ENCODE assay signal across 15 cellular contexts in the genomic region with DNA sequence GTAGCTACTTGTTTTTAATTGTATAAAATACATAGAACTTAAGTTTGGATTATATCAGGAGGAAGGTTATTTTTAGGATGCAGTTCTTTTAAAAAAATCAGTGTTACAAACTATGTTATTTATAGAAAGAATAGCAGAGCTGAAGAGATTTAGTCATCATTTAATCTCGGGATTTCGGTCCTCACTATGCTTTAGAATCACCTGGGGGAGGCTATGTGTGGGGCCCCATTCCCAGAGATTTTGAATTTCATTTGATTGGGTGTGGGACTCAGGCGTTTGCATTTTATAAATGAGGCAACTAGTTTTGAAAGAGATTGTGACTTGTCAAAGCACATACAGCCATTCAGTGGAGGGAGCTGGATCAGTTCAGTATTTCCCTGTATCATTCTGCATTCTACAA. TPM values are rescaled to one million over a fixed set of nuclear protein-coding genes. Genes with fewer than 3 reads are reported as not detected.
DNase-seq lines count a peak whose midpoint lies in the region; ATAC-seq and TF ChIP-seq lines count a peak whose summit lies in the region.
"Had no signal": no experiment of that assay in that cellular context is flagged by ENCODE, and none has a peak within 500 bp of the region (broad histone marks: within the 10 kb centered on the region; RNA-seq: fewer than 3 reads in every experiment).

No MANE protein-coding gene starts in this region.

- TF ChIP-seq CTCF in left ventricle myocardium inferior (IDR thresholded peaks at IDR 0.05; ENCODE audit: borderline replicate concordance) (no peak), psoas muscle (IDR thresholded peaks at IDR 0.05) (no peak), left lung (IDR thresholded peaks at IDR 0.05) (no peak)

- H3K9me3 ChIP-seq in left ventricle myocardium inferior (replicated peaks) (no peaks in the 10 kb centered on the region), psoas muscle (no peaks in the 10 kb centered on the region), left lung (no peaks in the 10 kb centered on the region)
- H3K9me3 ChIP-seq: BLaER1 treated with 17β-estradiol and CSF1 and Interleukin-3, amounts not matched to agents 10 nM and 100 nM had no signal

- H3K27ac ChIP-seq in left ventricle myocardium inferior (replicated peaks) (peak overlapping the region; percentile 40), psoas muscle (peak overlapping the region; percentile 19), left lung (no peak overlapping the region)
- H3K27ac ChIP-seq: BLaER1 treated with 17β-estradiol and CSF1 and Interleukin-3, amounts not matched to agents 10 nM and 100 nM had no signal

- peaks cover 14% of the 10 kb centered on the region for H3K4me1 ChIP-seq in left ventricle myocardium inferior
- peaks cover 9% of the 10 kb centered on the region for H3K4me1 ChIP-seq in psoas muscle
- no peaks in the 10 kb centered on the region for H3K4me1 ChIP-seq in left lung
- H3K4me1 ChIP-seq: BLaER1 treated with 17β-estradiol and CSF1 and Interleukin-3, amounts not matched to agents 10 nM and 100 nM had no signal

- DNase-seq in left ventricle myocardium inferior = no peak
- DNase-seq in Right ventricle myocardium inferior (ENCODE audit: missing footprints) = no peak
- DNase-seq in left ventricle myocardium superior = no peak
- DNase-seq in psoas muscle = no peak
- no peak for DNase-seq in left lung
- DNase-seq in activated naive CD4-positive, alpha-beta T cell treated with Interleukin-2 at 50 U/mL for 16 hours = no peak
- DNase-seq in activated gamma-delta T cell treated with Interleukin-2 at 50 U/mL for 16 hours = no peak
- DNase-seq: ACHN; CD4-positive, CD25-positive, alpha-beta regulatory T cell; DMS53; GF-D8; GOT3; H9 had no signal

- peaks cover 86% of the 10 kb centered on the region for H3K36me3 ChIP-seq in left ventricle myocardium inferior
- H3K36me3 ChIP-seq in psoas muscle (ENCODE audit: insufficient read depth in 1 of 2, low read depth in 1 of 2) = peaks cover 7 to 91% of the 10 kb centered on the region in 2 donors
- peaks cover 0 to 98% of the 10 kb centered on the region in 2 donors for H3K36me3 ChIP-seq in left lung

- no peak overlapping the region for H3K4me3 ChIP-seq in left ventricle myocardium inferior
- no peak overlapping the region for H3K4me3 ChIP-seq in psoas muscle
- no peak overlapping the region for H3K4me3 ChIP-seq in left lung
- H3K4me3 ChIP-seq: BLaER1 treated with 17β-estradiol and CSF1 and Interleukin-3, amounts not matched to agents 10 nM and 100 nM had no signal

- intact Hi-C loops in left ventricle myocardium inferior (cut with micrococcal nuclease) (no loop called here), Right ventricle myocardium inferior (cut with DNase I) (no loop called here), left ventricle myocardium superior (cut with micrococcal nuclease) (no loop called here), psoas muscle (cut with DNase I) (no loop called here), left lung (cut with DNase I) (no loop called here)

- H3K27me3 ChIP-seq in left ventricle myocardium inferior (ENCODE audit: low read depth) (no peaks in the 10 kb centered on the region), psoas muscle (ENCODE audit: insufficient read depth in 3 of 3, low read length in 2 of 3) (no peaks in the 10 kb centered on the region), left lung (no peaks in the 10 kb centered on the region)
- H3K27me3 ChIP-seq: BLaER1 treated with 17β-estradiol and CSF1 and Interleukin-3, amounts not matched to agents 10 nM and 100 nM had no signal

- WGBS in psoas muscle, 3 donors = 51 to 60% (median 53%) methylated on average over 3 of the region's 3 CpGs

- no peak for ATAC-seq in Right ventricle myocardium inferior
- ATAC-seq in left ventricle myocardium superior = peak; percentile 38
- ATAC-seq in psoas muscle = peak in 3 of 4 donors; percentile 46 to 89 (median 57)
- ATAC-seq in left lung = no peak
- ATAC-seq in HG03521 (IDR thresholded peaks at IDR 0.05; ENCODE audit: unreplicated experiment) = no peak

RNA-seq across cellular contexts. Expression of gene TFG, which starts 36.8 kb away (rescaled TPM):
- total RNA-seq in left ventricle myocardium inferior (114 TPM), Right ventricle myocardium inferior (104 TPM), left ventricle myocardium superior (116 TPM), psoas muscle (10 to 100 TPM; 55.8 to 69.7 (median 63.4) TPM), left lung (10 to 100 TPM; 81.8 to 84.2 TPM)
- polyA plus RNA-seq in psoas muscle = 100 to 1,000 TPM in 1 of 3 donors, 10 to 100 TPM in 2; 57.8 to 129 (median 99.9) TPM

Comparison
In these comparisons a context has a peak if more than half of its experiments do, and no peak if none do; other contexts are left out.
1. ATAC-seq: peak in left ventricle myocardium superior (single experiment) and psoas muscle (3 of 4); none in Right ventricle myocardium inferior (single experiment), left lung (single experiment) and HG03521 (single experiment).
2. H3K27ac ChIP-seq: peak in left ventricle myocardium inferior (single experiment) and psoas muscle (single experiment); none in left lung (0 of 2).